In genomic region chr16:83952940-83953795, GRCh38 we compare ENCODE assay signal across 8 cellular contexts. TPM values are rescaled to one million over a fixed set of nuclear protein-coding genes. Genes with fewer than 3 reads are reported as not detected.
A peak's percentile ranks its signal among the peaks of the same experiment; 100 is the strongest.
DNase-seq lines count a peak whose midpoint lies in the region; ATAC-seq and TF ChIP-seq lines count a peak whose summit lies in the region.

TSS of gene OSGIN1 (plus strand) at chr16:83953240. CDS start at chr16:83957672, 4,432 bp downstream.

- TF ChIP-seq CTCF in AG10803 (conservative IDR thresholded peaks at IDR 0.05; ENCODE audit: low read length): no peak
- no peak for TF ChIP-seq CTCF in lung (IDR thresholded peaks at IDR 0.05; ENCODE audit: control extremely low read depth, extremely low read depth)

- peak within 1 kb of the TSS; percentile 79 for H3K4me3 ChIP-seq in AG10803 (ENCODE audit: low read length)
- peak within 1 kb of the TSS; percentile 58 for H3K4me3 ChIP-seq in lung

- 1 to 5% methylated on average over 30 of the region's 30 CpGs for WGBS in lung, 2 donors

- peaks cover 0 to 5% of the 10 kb centered on the region in 2 donors for H3K36me3 ChIP-seq in lung (ENCODE audit: control insufficient read depth in 2 of 2, insufficient read depth in 2 of 2, low read length in 2 of 2)

- peaks cover 0 to 15% of the 10 kb centered on the region in 2 donors for H3K4me1 ChIP-seq in lung (ENCODE audit: control insufficient read depth in 2 of 2, insufficient read depth in 2 of 2, low read length in 2 of 2)

- no peaks in the 10 kb centered on the region for H3K9me3 ChIP-seq in lung (ENCODE audit: control insufficient read depth in 2 of 2, insufficient read depth in 1 of 2, low read length in 1 of 2)

- H3K27me3 ChIP-seq in lung (ENCODE audit: control insufficient read depth, insufficient read depth): no peaks in the 10 kb centered on the region

- DNase-seq in AG10803 (ENCODE audit: low read depth) (peak; percentile 92), NCI-H69 (lab: John Stamatoyannopoulos, UW) (peak; percentile 76), ecto neural progenitor cell (ENCODE audit: low spot score) (peak; percentile 63), lung (ENCODE audit: low spot score) (peak; percentile 94)
- peak; percentile 87 to 91 for DNase-seq in activated CD4-positive, alpha-beta T cell treated with anti-CD3 and anti-CD28 coated beads, Interleukin-2, amount 50 U/mL, for 48 hours
- DNase-seq in stimulated activated CD4-positive, alpha-beta T cell treated with anti-CD3 and anti-CD28 coated beads, TNF-alpha, amount 100 ng/mL, for 4 hours (ENCODE audit: low read depth in 3 of 3): peak; percentile 56 to 71 (median 71)

- peak within 1 kb of the TSS; percentile 94 to 95 for H3K27ac ChIP-seq in lung (ENCODE audit: low read depth in 1 of 2, low read length in 1 of 2)

- peak; percentile 70 for ATAC-seq in GM19035 (IDR thresholded peaks at IDR 0.05; ENCODE audit: unreplicated experiment)
- ATAC-seq in HG03342 (IDR thresholded peaks at IDR 0.05; ENCODE audit: unreplicated experiment): peak; percentile 81
- peak; percentile 91 for ATAC-seq in lung (ENCODE audit: insufficient read depth, low FRiP score)

RNA-seq across cellular contexts. Expression of gene OSGIN1, which starts in this region (rescaled TPM):
- 10 to 100 TPM in 1 of 2 donors, 1 to 10 TPM in 1; 1.5 to 17.0 TPM for total RNA-seq in lung
- polyA plus RNA-seq in lung: 10 to 100 TPM; 10.7 to 17.9 TPM

Comparison
In these comparisons a context has a peak if more than half of its experiments do, and no peak if none do; other contexts are left out.
1. Peak in every context shown above with its lines: DNase-seq, ATAC-seq, H3K4me3 ChIP-seq and H3K27ac ChIP-seq.